Comparison of ENCODE assay signal across 8 cellular contexts in genomic region chr1:201551877-201552731, GRCh38. TPM values are rescaled to one million over a fixed set of nuclear protein-coding genes. Genes with fewer than 3 reads are reported as not detected.
DNase-seq lines count a peak whose midpoint lies in the region; ATAC-seq and TF ChIP-seq lines count a peak whose summit lies in the region.
"Had no signal": no experiment of that assay in that cellular context is flagged by ENCODE, and none has a peak within 500 bp of the region (broad histone marks: within the 10 kb centered on the region; RNA-seq: fewer than 3 reads in every experiment).

No MANE protein-coding gene starts in this region.

- H2BK20ac ChIP-seq in IMR-90 (ENCODE audit: low read depth, low read length) = peak overlapping the region; percentile 86; the same call in 1 of the 2 replicates

- peak overlapping the region; percentile 77 for H4K91ac ChIP-seq in IMR-90 (ENCODE audit: insufficient read depth, low read depth, low read length)

- intact Hi-C loops in IMR-90 (cut with micrococcal nuclease) = no loop called here

- 55% methylated on average over 2 of the region's 12 CpGs; no CpG with 5 or more reads in 1 of the 2 experiments for WGBS in IMR-90 (ENCODE audit: extremely low coverage in 2 of 2, insufficient read length in 1 of 2), 2 experiments

- peak overlapping the region; percentile 73 for H4K5ac ChIP-seq in IMR-90 (ENCODE audit: low read depth, low read length)

- CTCF ChIA-PET in IMR-90 (lab: Yijun Ruan, JAX) = interaction anchor here (0.8 kb wide), 1 partner anchor 17 kb away, joined by 4 read pairs; no protein-coding TSS in a partner anchor

- peak overlapping the region; percentile 21 for H3K9ac ChIP-seq in IMR-90 (ENCODE audit: low read depth, low read length)
- H3K9ac ChIP-seq in adipocyte (ENCODE audit: low read length) = no peak overlapping the region

- no peaks in the 10 kb centered on the region for H3K27me3 ChIP-seq in IMR-90 (ENCODE audit: control insufficient read depth, insufficient read depth, low read length)
- H3K27me3 ChIP-seq in adipocyte (replicated peaks; ENCODE audit: control insufficient read depth, insufficient read depth, low read length) = no peaks in the 10 kb centered on the region

- peak overlapping the region; percentile 82 for H3K4ac ChIP-seq in IMR-90 (ENCODE audit: low read depth, low read length)

- no TSS peak for BruUV-seq in IMR-90 (replicated peaks; lab: Mats Ljungman, UMichigan)

- peak overlapping the region; percentile 20; the same call in 1 of the 2 replicates for H3K4me2 ChIP-seq in IMR-90 (ENCODE audit: low read depth, low read length)

- peak overlapping the region; percentile 96 for H2AK5ac ChIP-seq in IMR-90 (ENCODE audit: low read depth, low read length)

- H3K79me1 ChIP-seq in IMR-90 (ENCODE audit: low read depth in 1 of 2, low read length in 2 of 2) = peaks cover 16 to 81% of the 10 kb centered on the region in 2 experiments

- peaks cover 31% of the 10 kb centered on the region for H3K9me1 ChIP-seq in IMR-90 (ENCODE audit: insufficient read depth, low read length)

- in situ Hi-C loops in IMR-90 (cut with MboI; ENCODE audit: low sequenced_read_pairs) = no loop called here

- H3K14ac ChIP-seq in IMR-90 (replicated peaks; ENCODE audit: low read depth, low read length) = peak overlapping the region; percentile 80

- H3K27ac ChIP-seq in IMR-90 (ENCODE audit: insufficient read depth, low read length) = peak overlapping the region; percentile 88
- H3K27ac ChIP-seq in temporal lobe (ENCODE audit: low read depth, low read length) = peak overlapping the region; percentile 96
- H3K27ac ChIP-seq: HL-60 had no signal

- POLR2A ChIA-PET in IMR-90 (lab: Charles Lee; ENCODE audit: unreplicated experiment) = interaction anchor here (0.6 kb wide), 1 partner anchor 98 kb away, joined by 3 read pairs; no protein-coding TSS in a partner anchor

- peaks cover 35% of the 10 kb centered on the region for H3K4me1 ChIP-seq in IMR-90 (ENCODE audit: control insufficient read depth, insufficient read depth, low read length)
- H3K4me1 ChIP-seq in adipocyte (ENCODE audit: control insufficient read depth, insufficient read depth, low read length) = peaks cover 42% of the 10 kb centered on the region

- H2BK120ac ChIP-seq in IMR-90 (ENCODE audit: low read depth, low read length) = peak overlapping the region; percentile 91

- H4K20me1 ChIP-seq in IMR-90 (ENCODE audit: insufficient read depth, low read length) = no peaks in the 10 kb centered on the region

- peak overlapping the region; percentile 83 for H3K23ac ChIP-seq in IMR-90 (ENCODE audit: low read depth, low read length)

- H2AFZ ChIP-seq in IMR-90 (replicated peaks; ENCODE audit: low read length, poor library complexity) = peak overlapping the region; percentile 68

- H3K9me3 ChIP-seq in IMR-90 (ENCODE audit: control insufficient read depth, insufficient read depth, low read length) (no peaks in the 10 kb centered on the region), adipocyte (ENCODE audit: control insufficient read depth, low read length) (no peaks in the 10 kb centered on the region)

- H2BK5ac ChIP-seq in IMR-90 (ENCODE audit: low read depth, low read length, poor library complexity, severe bottlenecking) = peak overlapping the region; percentile 82

- DNase-seq in IMR-90 (peak; percentile 93), adipocyte (ENCODE audit: low read depth) (peak; percentile 64), iris pigment epithelial cell (ENCODE audit: low read depth) (peak; percentile 79), NCI-H2171 treated with DMSO at 0.1 percent for 48 hours (lab: John Stamatoyannopoulos, UW) (no peak)
- no peak for DNase-seq in activated CD8-positive, alpha-beta memory T cell treated with anti-CD3 and anti-CD28 coated beads, Interleukin-2, amount 50 U/mL, for 48 hours

- H3K4me3 ChIP-seq in IMR-90 (ENCODE audit: insufficient read depth, low read depth, low read length) (no peak overlapping the region), adipocyte (ENCODE audit: low read length) (no peak overlapping the region)

- ATAC-seq in IMR-90 (ENCODE audit: low read depth) = peak; percentile 43
- ATAC-seq in HG03097 (IDR thresholded peaks at IDR 0.05; ENCODE audit: low FRiP score, unreplicated experiment) = no peak

- H3K18ac ChIP-seq in IMR-90 (ENCODE audit: low read depth, low read length) = peak overlapping the region; percentile 11

- dilution Hi-C loops in IMR-90 (cut with HindIII; ENCODE audit: low sequenced_read_pairs, unreplicated experiment) = no loop called here

- TF ChIP-seq RAD21 in IMR-90 (IDR thresholded peaks at IDR 0.05; ENCODE audit: low read length) = no peak

- peak overlapping the region; percentile 41 to 91 for H4K8ac ChIP-seq in IMR-90 (ENCODE audit: low read depth in 2 of 2, low read length in 2 of 2)

- peak overlapping the region; percentile 74 for H2AK9ac ChIP-seq in IMR-90 (replicated peaks; ENCODE audit: low read depth, low read length, poor library complexity)

- no peak for TF ChIP-seq CTCF in IMR-90 (conservative IDR thresholded peaks at IDR 0.05; ENCODE audit: low read depth, low read length)

- H3K56ac ChIP-seq in IMR-90 (ENCODE audit: extremely low read depth, insufficient read depth, low read length) = peak overlapping the region; percentile 30

- TF ChIP-seq POLR2A in IMR-90 (IDR thresholded peaks at IDR 0.05; ENCODE audit: low read depth, low read length) = 0 out of 2 replicates have a peak, but pooled peaks have one; percentile 23

- peak overlapping the region; percentile 79 for H2BK15ac ChIP-seq in IMR-90 (ENCODE audit: low read depth, low read length)

- H3K36me3 ChIP-seq in IMR-90 (ENCODE audit: control insufficient read depth, insufficient read depth, low read length) = 0 out of 2 replicates have a peak, but pooled peaks cover 2% of the 10 kb centered on the region
- no peaks in the 10 kb centered on the region for H3K36me3 ChIP-seq in adipocyte (ENCODE audit: control insufficient read depth, insufficient read depth, low read length, severe bottlenecking)

TF ChIP-seq in IMR-90, 13 proteins besides CTCF, POLR2A, EP300 and RAD21:
- TF ChIP-seq ELK1 (IDR thresholded peaks at IDR 0.05; ENCODE audit: borderline replicate concordance, low read depth, low read length) (no peak), NFE2L2 (IDR thresholded peaks at IDR 0.05; ENCODE audit: low read depth, low read length) (0 out of 2 replicates have a peak, but pooled peaks have one; percentile 5), SMC3 (IDR thresholded peaks at IDR 0.05; ENCODE audit: low read depth, low read length) (0 out of 2 replicates have a peak, but pooled peaks have one; percentile 5), MAFK (IDR thresholded peaks at IDR 0.05; ENCODE audit: low read depth, low read length) (0 out of 2 replicates have a peak, but pooled peaks have one; percentile 14), FOS (IDR thresholded peaks at IDR 0.05; ENCODE audit: low read depth, low read length) (peak; percentile 42; the same call in 1 of the 2 replicates), MXI1 (IDR thresholded peaks at IDR 0.05; ENCODE audit: borderline replicate concordance, low read depth, low read length) (no peak), MAZ (IDR thresholded peaks at IDR 0.05; ENCODE audit: borderline replicate concordance, low read depth, low read length) (no peak), CEBPB (IDR thresholded peaks at IDR 0.05; ENCODE audit: low read depth, low read length) (peak; percentile 53; the same call in 1 of the 2 replicates), RCOR1 (IDR thresholded peaks at IDR 0.05; ENCODE audit: insufficient replicate concordance, low read length) (no peak), BHLHE40 (IDR thresholded peaks at IDR 0.05; ENCODE audit: low read depth, low read length) (no peak; the same call in 1 of the 2 replicates), CHD1 (IDR thresholded peaks at IDR 0.05; ENCODE audit: low read depth, low read length) (no peak), RFX5 (IDR thresholded peaks at IDR 0.05; ENCODE audit: low read depth, low read length) (no peak)
- TF ChIP-seq, protein P1, sequence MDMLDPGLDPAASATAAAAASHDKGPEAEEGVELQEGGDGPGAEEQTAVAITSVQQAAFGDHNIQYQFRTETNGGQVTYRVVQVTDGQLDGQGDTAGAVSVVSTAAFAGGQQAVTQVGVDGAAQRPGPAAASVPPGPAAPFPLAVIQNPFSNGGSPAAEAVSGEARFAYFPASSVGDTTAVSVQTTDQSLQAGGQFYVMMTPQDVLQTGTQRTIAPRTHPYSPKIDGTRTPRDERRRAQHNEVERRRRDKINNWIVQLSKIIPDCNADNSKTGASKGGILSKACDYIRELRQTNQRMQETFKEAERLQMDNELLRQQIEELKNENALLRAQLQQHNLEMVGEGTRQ (IDR thresholded peaks at IDR 0.05; ENCODE audit: low read depth, low read length) = no peak
TF ChIP-seq in IMR-90: peak in this region for 5.

RNA-seq across cellular contexts. Expression of gene NAV1, which starts 13.2 kb away (rescaled TPM):
- total RNA-seq in IMR-90 (2012; rRNA removed) (14.0 and 14.4 TPM in 2 replicates), temporal lobe (78.4 TPM)
- polyA plus RNA-seq in IMR-90 (2012; rRNA removed) = 23.1 and 23.6 TPM in 2 replicates
- 11.8 and 15.2 TPM in 2 replicates for polyA plus RNA-seq in IMR-90 (2012; cell fraction: cytosol; rRNA removed)
- polyA plus RNA-seq in IMR-90 (2012; cell fraction: nucleus; rRNA removed; ENCODE audit: low replicate concordance) = 31.9 and 47.5 TPM in 2 replicates

RNA-seq across cellular contexts. Expression of gene CSRP1, which starts 45.2 kb away (rescaled TPM):
- total RNA-seq in IMR-90 (2012; rRNA removed) (1,498 and 1,861 TPM in 2 replicates), temporal lobe (23.1 TPM)
- polyA plus RNA-seq in IMR-90 (2012; rRNA removed) = 948 and 1,037 TPM in 2 replicates
- polyA plus RNA-seq in IMR-90 (2012; cell fraction: cytosol; rRNA removed) = 955 and 1,043 TPM in 2 replicates
- 737 and 1,227 TPM in 2 replicates for polyA plus RNA-seq in IMR-90 (2012; cell fraction: nucleus; rRNA removed; ENCODE audit: low replicate concordance)

Comparison
In these comparisons a context has a peak if more than half of its experiments do, and no peak if none do; other contexts are left out.
1. DNase-seq: peak in IMR-90 (single experiment), adipocyte (single experiment) and iris pigment epithelial cell (single experiment); none in activated CD8-positive, alpha-beta memory T cell treated with anti-CD3 and anti-CD28 coated beads, Interleukin-2, amount 50 U/mL, for 48 hours (single experiment) and NCI-H2171 treated with DMSO at 0.1 percent for 48 hours (single experiment).
2. RNA of gene CSRP1, which starts 45.2 kb away (total RNA-seq): 1,498 to 1,861 TPM in IMR-90; 23.1 TPM in temporal lobe (single experiment); every median in the first group is over 10 times any median in the second.